ENCODE assay signal across 8 cellular contexts in genomic region chr2:201260302-201260800, GRCh38. TPM values are rescaled to one million over a fixed set of nuclear protein-coding genes. Genes with fewer than 3 reads are reported as not detected.
DNase-seq lines count a peak whose midpoint lies in the region; ATAC-seq and TF ChIP-seq lines count a peak whose summit lies in the region.

CASP8 (plus strand) TSS chr2:201260536; CDS start chr2:201266487, 5,951 bp downstream.

- no peaks in the 10 kb centered on the region for H3K27me3 ChIP-seq in duodenal mucosa (ENCODE audit: control insufficient read depth in 1 of 2, insufficient read depth in 2 of 2, low read length in 2 of 2)
- H3K27me3 ChIP-seq in muscle layer of duodenum (ENCODE audit: low read depth, low read length) = no peaks in the 10 kb centered on the region
- H3K27me3 ChIP-seq in thyroid gland = no peaks in the 10 kb centered on the region

- no peak for TF ChIP-seq CTCF in thyroid gland (IDR thresholded peaks at IDR 0.05)

- peak within 1 kb of the TSS; percentile 99 for H3K27ac ChIP-seq in KOPT-K1 (ENCODE audit: low read depth, low read length, poor library complexity, severe bottlenecking)
- H3K27ac ChIP-seq in duodenal mucosa (ENCODE audit: low read depth, low read length) = peak within 1 kb of the TSS; percentile 57
- H3K27ac ChIP-seq in muscle layer of duodenum (ENCODE audit: low read length) = peak within 1 kb of the TSS; percentile 57
- H3K27ac ChIP-seq in thyroid gland = peak within 1 kb of the TSS in 2 of 3 donors; percentile 10 to 20

- peak; percentile 38 for ATAC-seq in GM18498 (IDR thresholded peaks at IDR 0.05; ENCODE audit: unreplicated experiment)

- H3K4me1 ChIP-seq in duodenal mucosa (ENCODE audit: control insufficient read depth in 1 of 2, insufficient read depth in 2 of 2, low read length in 2 of 2) (peaks cover 20 to 33% of the 10 kb centered on the region in 2 donors), muscle layer of duodenum (ENCODE audit: control insufficient read depth in 1 of 2, insufficient read depth in 2 of 2, low read length in 2 of 2) (peaks cover 3 to 8% of the 10 kb centered on the region in 2 donors), thyroid gland (peaks cover 0 to 12% of the 10 kb centered on the region in 2 donors)

- H3K36me3 ChIP-seq in KOPT-K1 (ENCODE audit: insufficient read depth, low read length) (0 out of 2 replicates have a peak, but pooled peaks cover 3% of the 10 kb centered on the region), duodenal mucosa (ENCODE audit: control insufficient read depth in 1 of 2, insufficient read depth in 2 of 2, low read length in 2 of 2) (no peaks in the 10 kb centered on the region), muscle layer of duodenum (ENCODE audit: control insufficient read depth in 1 of 2, insufficient read depth in 2 of 2, low read length in 2 of 2) (peaks cover 0 to 3% of the 10 kb centered on the region in 2 donors), thyroid gland (no peaks in the 10 kb centered on the region)

- 73 to 88% methylated on average over 10 of the region's 10 CpGs for WGBS in thyroid gland, 2 donors

- intact Hi-C loops in thyroid gland (cut with DNase I) = no loop called here

- DNase-seq in activated CD4-positive, alpha-beta T cell treated with anti-CD3 and anti-CD28 coated beads for 1 hour = peak; percentile 51
- DNase-seq in thyroid gland (peak in 1 of 2 donors; percentile 6), hypothalamus (lab: John Stamatoyannopoulos, UW) (no peak), NCI-H1092 (lab: John Stamatoyannopoulos, UW) (no peak)

- H3K9ac ChIP-seq in duodenal mucosa (ENCODE audit: low read depth in 1 of 2, low read length in 2 of 2) = peak within 1 kb of the TSS; percentile 41 to 52

- H3K9me3 ChIP-seq in KOPT-K1 (ENCODE audit: insufficient read depth, low read length, poor library complexity, severe bottlenecking) (no peaks in the 10 kb centered on the region), duodenal mucosa (ENCODE audit: control insufficient read depth in 1 of 2, low read length in 2 of 2) (no peaks in the 10 kb centered on the region), muscle layer of duodenum (ENCODE audit: control insufficient read depth in 1 of 2, low read length in 2 of 2) (no peaks in the 10 kb centered on the region), thyroid gland (no peaks in the 10 kb centered on the region)

- H3K4me3 ChIP-seq in duodenal mucosa (ENCODE audit: low read depth in 1 of 2, low read length in 2 of 2) (peak within 1 kb of the TSS; percentile 45 to 68), muscle layer of duodenum (ENCODE audit: low read depth in 1 of 2, low read length in 2 of 2) (peak within 1 kb of the TSS; percentile 38 to 70), thyroid gland (replicated peaks in 1 of 3) (no peak within 1 kb of the TSS)

- TF ChIP-seq POLR2A in thyroid gland (IDR thresholded peaks at IDR 0.05) = peak in 1 of 2 donors; percentile 17

RNA-seq across cellular contexts. Expression of gene CASP8, which starts in this region (rescaled TPM):
- 10 to 100 TPM in 2 of 4 donors, 1 to 10 TPM in 2; 8.7 to 14.1 (median 9.6) TPM for total RNA-seq in thyroid gland

Comparison
In these comparisons a context has a peak if more than half of its experiments do, and no peak if none do; other contexts are left out.
1. H3K27ac ChIP-seq: peak in every context shown above with its lines; median percentile 99 in KOPT-K1; 57 in duodenal mucosa; 57 in muscle layer of duodenum; 15 in thyroid gland.
2. H3K4me3 ChIP-seq: peak in duodenal mucosa (2 of 2) and muscle layer of duodenum (2 of 2); none in thyroid gland (0 of 3).